ENCODE assay signal across 2 cellular contexts in the genomic region with DNA sequence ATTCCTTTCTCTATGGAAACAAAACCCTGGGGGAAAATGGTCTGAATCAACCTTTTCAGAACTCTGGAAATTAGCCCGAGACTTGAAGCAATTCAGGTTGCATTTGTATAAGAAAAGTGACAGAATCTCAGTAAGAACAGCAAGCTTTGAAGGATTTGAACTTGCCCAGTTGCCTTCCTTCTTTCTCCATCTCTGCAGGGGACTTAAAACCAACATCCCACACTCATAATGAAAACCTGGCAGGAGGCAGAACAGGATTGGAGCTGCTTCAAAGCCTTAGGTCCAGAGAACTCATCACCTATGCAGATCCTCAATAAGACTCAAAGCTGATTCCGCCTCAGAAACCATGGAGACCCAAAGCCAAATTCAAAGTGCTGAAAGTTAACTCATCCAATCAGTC.
TF ChIP-seq lines count a peak whose summit lies in the region.

No MANE protein-coding gene starts in this region.

TF ChIP-seq in H1, 55 proteins besides CTCF, POLR2A, EP300 and RAD21 (continued from another document and continues in another):
- TF ChIP-seq POU5F1 (IDR thresholded peaks at IDR 0.05; ENCODE audit: low read depth, low read length): 0 out of 2 replicates have a peak, but pooled peaks have one; percentile 45
- no peak for TF ChIP-seq CHD1 (IDR thresholded peaks at IDR 0.05; ENCODE audit: low read depth, low read length)
- TF ChIP-seq SP1 (IDR thresholded peaks at IDR 0.05; ENCODE audit: low read depth, low read length): peak; percentile 91
- 0 out of 2 replicates have a peak, but pooled peaks have one; percentile 19 for TF ChIP-seq YY1 (IDR thresholded peaks at IDR 0.05; ENCODE audit: low read depth, low read length)
- no peak for TF ChIP-seq SIN3A (conservative IDR thresholded peaks at IDR 0.05 in 1 of 2, IDR thresholded peaks at IDR 0.05 in 1 of 2; ENCODE audit: low read depth in 1 of 2, low read length in 2 of 2)
- TF ChIP-seq EZH2 (IDR thresholded peaks at IDR 0.05; ENCODE audit: low read depth, low read length, severe bottlenecking): no peak
- TF ChIP-seq TAF1 (IDR thresholded peaks at IDR 0.05; ENCODE audit: low read depth, low read length): no peak
- no peak for TF ChIP-seq NRF1 (IDR thresholded peaks at IDR 0.05; ENCODE audit: low read depth, low read length)
- TF ChIP-seq PHF8 (conservative IDR thresholded peaks at IDR 0.05; ENCODE audit: low read depth, low read length): no peak
- TF ChIP-seq, protein P1, sequence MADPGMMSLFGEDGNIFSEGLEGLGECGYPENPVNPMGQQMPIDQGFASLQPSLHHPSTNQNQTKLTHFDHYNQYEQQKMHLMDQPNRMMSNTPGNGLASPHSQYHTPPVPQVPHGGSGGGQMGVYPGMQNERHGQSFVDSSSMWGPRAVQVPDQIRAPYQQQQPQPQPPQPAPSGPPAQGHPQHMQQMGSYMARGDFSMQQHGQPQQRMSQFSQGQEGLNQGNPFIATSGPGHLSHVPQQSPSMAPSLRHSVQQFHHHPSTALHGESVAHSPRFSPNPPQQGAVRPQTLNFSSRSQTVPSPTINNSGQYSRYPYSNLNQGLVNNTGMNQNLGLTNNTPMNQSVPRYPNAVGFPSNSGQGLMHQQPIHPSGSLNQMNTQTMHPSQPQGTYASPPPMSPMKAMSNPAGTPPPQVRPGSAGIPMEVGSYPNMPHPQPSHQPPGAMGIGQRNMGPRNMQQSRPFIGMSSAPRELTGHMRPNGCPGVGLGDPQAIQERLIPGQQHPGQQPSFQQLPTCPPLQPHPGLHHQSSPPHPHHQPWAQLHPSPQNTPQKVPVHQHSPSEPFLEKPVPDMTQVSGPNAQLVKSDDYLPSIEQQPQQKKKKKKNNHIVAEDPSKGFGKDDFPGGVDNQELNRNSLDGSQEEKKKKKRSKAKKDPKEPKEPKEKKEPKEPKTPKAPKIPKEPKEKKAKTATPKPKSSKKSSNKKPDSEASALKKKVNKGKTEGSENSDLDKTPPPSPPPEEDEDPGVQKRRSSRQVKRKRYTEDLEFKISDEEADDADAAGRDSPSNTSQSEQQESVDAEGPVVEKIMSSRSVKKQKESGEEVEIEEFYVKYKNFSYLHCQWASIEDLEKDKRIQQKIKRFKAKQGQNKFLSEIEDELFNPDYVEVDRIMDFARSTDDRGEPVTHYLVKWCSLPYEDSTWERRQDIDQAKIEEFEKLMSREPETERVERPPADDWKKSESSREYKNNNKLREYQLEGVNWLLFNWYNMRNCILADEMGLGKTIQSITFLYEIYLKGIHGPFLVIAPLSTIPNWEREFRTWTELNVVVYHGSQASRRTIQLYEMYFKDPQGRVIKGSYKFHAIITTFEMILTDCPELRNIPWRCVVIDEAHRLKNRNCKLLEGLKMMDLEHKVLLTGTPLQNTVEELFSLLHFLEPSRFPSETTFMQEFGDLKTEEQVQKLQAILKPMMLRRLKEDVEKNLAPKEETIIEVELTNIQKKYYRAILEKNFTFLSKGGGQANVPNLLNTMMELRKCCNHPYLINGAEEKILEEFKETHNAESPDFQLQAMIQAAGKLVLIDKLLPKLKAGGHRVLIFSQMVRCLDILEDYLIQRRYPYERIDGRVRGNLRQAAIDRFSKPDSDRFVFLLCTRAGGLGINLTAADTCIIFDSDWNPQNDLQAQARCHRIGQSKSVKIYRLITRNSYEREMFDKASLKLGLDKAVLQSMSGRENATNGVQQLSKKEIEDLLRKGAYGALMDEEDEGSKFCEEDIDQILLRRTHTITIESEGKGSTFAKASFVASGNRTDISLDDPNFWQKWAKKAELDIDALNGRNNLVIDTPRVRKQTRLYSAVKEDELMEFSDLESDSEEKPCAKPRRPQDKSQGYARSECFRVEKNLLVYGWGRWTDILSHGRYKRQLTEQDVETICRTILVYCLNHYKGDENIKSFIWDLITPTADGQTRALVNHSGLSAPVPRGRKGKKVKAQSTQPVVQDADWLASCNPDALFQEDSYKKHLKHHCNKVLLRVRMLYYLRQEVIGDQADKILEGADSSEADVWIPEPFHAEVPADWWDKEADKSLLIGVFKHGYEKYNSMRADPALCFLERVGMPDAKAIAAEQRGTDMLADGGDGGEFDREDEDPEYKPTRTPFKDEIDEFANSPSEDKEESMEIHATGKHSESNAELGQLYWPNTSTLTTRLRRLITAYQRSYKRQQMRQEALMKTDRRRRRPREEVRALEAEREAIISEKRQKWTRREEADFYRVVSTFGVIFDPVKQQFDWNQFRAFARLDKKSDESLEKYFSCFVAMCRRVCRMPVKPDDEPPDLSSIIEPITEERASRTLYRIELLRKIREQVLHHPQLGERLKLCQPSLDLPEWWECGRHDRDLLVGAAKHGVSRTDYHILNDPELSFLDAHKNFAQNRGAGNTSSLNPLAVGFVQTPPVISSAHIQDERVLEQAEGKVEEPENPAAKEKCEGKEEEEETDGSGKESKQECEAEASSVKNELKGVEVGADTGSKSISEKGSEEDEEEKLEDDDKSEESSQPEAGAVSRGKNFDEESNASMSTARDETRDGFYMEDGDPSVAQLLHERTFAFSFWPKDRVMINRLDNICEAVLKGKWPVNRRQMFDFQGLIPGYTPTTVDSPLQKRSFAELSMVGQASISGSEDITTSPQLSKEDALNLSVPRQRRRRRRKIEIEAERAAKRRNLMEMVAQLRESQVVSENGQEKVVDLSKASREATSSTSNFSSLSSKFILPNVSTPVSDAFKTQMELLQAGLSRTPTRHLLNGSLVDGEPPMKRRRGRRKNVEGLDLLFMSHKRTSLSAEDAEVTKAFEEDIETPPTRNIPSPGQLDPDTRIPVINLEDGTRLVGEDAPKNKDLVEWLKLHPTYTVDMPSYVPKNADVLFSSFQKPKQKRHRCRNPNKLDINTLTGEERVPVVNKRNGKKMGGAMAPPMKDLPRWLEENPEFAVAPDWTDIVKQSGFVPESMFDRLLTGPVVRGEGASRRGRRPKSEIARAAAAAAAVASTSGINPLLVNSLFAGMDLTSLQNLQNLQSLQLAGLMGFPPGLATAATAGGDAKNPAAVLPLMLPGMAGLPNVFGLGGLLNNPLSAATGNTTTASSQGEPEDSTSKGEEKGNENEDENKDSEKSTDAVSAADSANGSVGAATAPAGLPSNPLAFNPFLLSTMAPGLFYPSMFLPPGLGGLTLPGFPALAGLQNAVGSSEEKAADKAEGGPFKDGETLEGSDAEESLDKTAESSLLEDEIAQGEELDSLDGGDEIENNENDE (IDR thresholded peaks at IDR 0.05; ENCODE audit: insufficient replicate concordance, low read length): peak; percentile 77
- no peak for TF ChIP-seq TAF7 (optimal IDR thresholded peaks at IDR 0.05; ENCODE audit: borderline replicate concordance, low read depth, low read length)
- peak; percentile 35; the same call in 1 of the 2 replicates for TF ChIP-seq POLR2AphosphoS5 (IDR thresholded peaks at IDR 0.05; ENCODE audit: low read depth, low read length)
- TF ChIP-seq ASH2L (IDR thresholded peaks at IDR 0.05; ENCODE audit: low read length): no peak
- TF ChIP-seq BCL11A (IDR thresholded peaks at IDR 0.05; ENCODE audit: low read depth in 2 of 2, low read length in 2 of 2): no peak
- TF ChIP-seq, protein P2, sequence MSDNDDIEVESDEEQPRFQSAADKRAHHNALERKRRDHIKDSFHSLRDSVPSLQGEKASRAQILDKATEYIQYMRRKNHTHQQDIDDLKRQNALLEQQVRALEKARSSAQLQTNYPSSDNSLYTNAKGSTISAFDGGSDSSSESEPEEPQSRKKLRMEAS (IDR thresholded peaks at IDR 0.05): peak; percentile 43; the same call in 1 of the 2 replicates
- TF ChIP-seq CBX8 (IDR thresholded peaks at IDR 0.05; ENCODE audit: borderline replicate concordance, low read depth, low read length): no peak
- no peak for TF ChIP-seq NANOG (IDR thresholded peaks at IDR 0.05; ENCODE audit: insufficient read depth, low read depth, low read length, poor library complexity, severe bottlenecking)

TF ChIP-seq in HEK293T, 16 proteins besides CTCF, POLR2A, EP300 and RAD21 (continued from another document):
- no peak for TF ChIP-seq BHLHE40 (IDR thresholded peaks at IDR 0.05; ENCODE audit: borderline replicate concordance)
